1 cellular context compared by ENCODE assay signal in genomic region chr10:101071266-101071884, GRCh38.
TF ChIP-seq lines count a peak whose summit lies in the region.

No MANE protein-coding gene starts in this region.

TF ChIP-seq in WTC11, 78 proteins besides CTCF, POLR2A, EP300 and RAD21:
- TF ChIP-seq ZNF317 (CRISPR knock-in tag; IDR thresholded peaks at IDR 0.05; ENCODE audit: borderline replicate concordance, low read depth), result no peak
- TF ChIP-seq ZNF532 (CRISPR knock-in tag; IDR thresholded peaks at IDR 0.05; ENCODE audit: borderline replicate concordance), result no peak
